Comparison of ENCODE assay signal across 8 cellular contexts in the genomic region with DNA sequence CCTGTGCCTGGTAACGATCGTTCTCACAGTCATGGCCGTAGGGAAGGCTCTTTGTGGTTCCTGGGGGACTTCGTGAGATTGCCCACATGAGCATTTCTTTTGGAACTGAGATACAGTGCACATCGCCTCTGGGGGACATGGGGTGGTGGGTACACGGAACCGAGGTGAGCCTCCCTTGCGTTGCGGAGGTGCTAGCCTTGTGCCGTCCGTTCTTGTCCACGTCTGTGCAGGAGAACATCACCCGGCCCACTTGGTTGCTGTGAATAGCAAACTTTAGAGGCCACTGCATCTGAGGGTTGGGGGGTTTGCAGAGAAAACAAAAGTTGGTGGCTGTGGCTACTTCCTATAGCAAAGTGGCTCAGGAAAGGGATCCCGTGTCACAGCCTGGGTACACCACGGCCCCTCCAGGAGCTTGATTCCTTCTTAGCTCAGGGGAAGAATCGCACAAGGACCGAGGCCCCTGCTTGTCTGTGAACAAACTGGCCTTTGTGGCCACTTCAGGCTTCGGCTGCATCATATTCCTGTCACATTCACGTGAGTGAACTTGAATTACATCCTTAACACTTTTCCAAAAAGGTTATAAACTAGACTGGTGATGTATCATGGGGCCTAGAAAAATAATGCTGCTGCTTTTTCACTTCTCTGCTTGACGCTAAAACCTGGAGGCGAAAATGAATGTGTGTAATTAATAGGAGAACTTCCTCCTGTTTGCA.
DNase-seq lines count a peak whose midpoint lies in the region; FAIRE-seq and TF ChIP-seq lines count a peak whose summit lies in the region.

No MANE protein-coding gene starts in this region.

- H3K27ac ChIP-seq in endothelial cell of umbilical vein (ENCODE audit: insufficient read depth, low read depth, low read length) (peak overlapping the region; percentile 52), osteoblast (ENCODE audit: low read depth, low read length) (peak overlapping the region; percentile 95)

- TF ChIP-seq CTCF in GM06990 (IDR thresholded peaks at IDR 0.05; ENCODE audit: insufficient read depth, low read length, poor library complexity, severe bottlenecking) = no peak
- no peak for TF ChIP-seq CTCF in endothelial cell of umbilical vein (IDR thresholded peaks at IDR 0.05; ENCODE audit: extremely low read depth in 1 of 2, insufficient read depth in 1 of 2, low read depth in 1 of 2, low read length in 2 of 2)
- no peak for TF ChIP-seq CTCF in osteoblast (IDR thresholded peaks at IDR 0.05; ENCODE audit: extremely low read depth, low read depth, low read length)

- H3K9me1 ChIP-seq in endothelial cell of umbilical vein (replicated peaks; ENCODE audit: control insufficient read depth, extremely low read depth, insufficient read depth, low read length) = no peaks in the 10 kb centered on the region

- CTCF ChIA-PET in endothelial cell of umbilical vein (lab: Charles Lee) = interaction anchor here (1.0 to 4.1 kb wide), 9 partner anchors 15 to 97 kb away, joined by 3 to 40 read pairs (median 4); no protein-coding TSS in a partner anchor

- H3K27me3 ChIP-seq in GM06990 (replicated peaks; ENCODE audit: control insufficient read depth, insufficient read depth, low read length) (no peaks in the 10 kb centered on the region), NT2/D1 (ENCODE audit: insufficient read depth, insufficient read length) (no peaks in the 10 kb centered on the region), endothelial cell of umbilical vein (ENCODE audit: control insufficient read depth in 2 of 2, insufficient read depth in 2 of 2, low read length in 2 of 2) (no peaks in the 10 kb centered on the region), osteoblast (ENCODE audit: insufficient read depth, low read length) (no peaks in the 10 kb centered on the region)

- no peak for FAIRE-seq in endothelial cell of umbilical vein (lab: Jason Lieb, UNC)

- POLR2A ChIA-PET in endothelial cell of umbilical vein (lab: Charles Lee) = interaction anchor here (1.1 kb wide), 1 partner anchor 13 kb away, joined by 4 read pairs; no protein-coding TSS in a partner anchor

- H3K9me3 ChIP-seq in NT2/D1 (ENCODE audit: insufficient read depth, low read length) (no peaks in the 10 kb centered on the region), endothelial cell of umbilical vein (replicated peaks; ENCODE audit: control insufficient read depth, insufficient read depth, low read length) (no peaks in the 10 kb centered on the region), osteoblast (ENCODE audit: low read depth, low read length) (no peaks in the 10 kb centered on the region)

- TF ChIP-seq POLR2A in endothelial cell of umbilical vein (IDR thresholded peaks at IDR 0.05; ENCODE audit: low read depth, low read length) = no peak

- DNase-seq in GM06990 (ENCODE audit: extremely low read depth, insufficient read length) = no peak
- no peak for DNase-seq in NT2/D1 (ENCODE audit: low read depth, low spot score)
- no peak for DNase-seq in endothelial cell of umbilical vein (ENCODE audit: low read depth, low spot score)
- no peak for DNase-seq in osteoblast (ENCODE audit: insufficient read length, low spot score, missing footprints)
- DNase-seq in nucleus accumbens (lab: John Stamatoyannopoulos, UW) = no peak
- no peak for DNase-seq in iPS-NIHi7 (ENCODE audit: extremely low spot score)
- DNase-seq in NCI-H187 treated with DMSO at 0.1 percent for 48 hours (lab: John Stamatoyannopoulos, UW) = no peak
- DNase-seq in COR-L47 (lab: John Stamatoyannopoulos, UW) = no peak

- H3K4me3 ChIP-seq in GM06990 (replicated peaks; ENCODE audit: low read depth, low read length) (0 out of 2 replicates have a peak overlapping the region, but pooled peaks have one; percentile 3), NT2/D1 (ENCODE audit: insufficient read length, low read depth) (no peak overlapping the region), endothelial cell of umbilical vein (replicated peaks in 1 of 3; ENCODE audit: insufficient read depth in 1 of 3, low read depth in 1 of 3, low read length in 3 of 3) (no peak overlapping the region), osteoblast (ENCODE audit: insufficient read depth, low read length) (no peak overlapping the region)

- intact Hi-C loops in endothelial cell of umbilical vein (cut with micrococcal nuclease) = loop anchor here (2.0 kb wide), 1 partner anchor 15 kb away; no protein-coding TSS in a partner anchor

- H3K4me1 ChIP-seq in NT2/D1 (ENCODE audit: insufficient read depth, insufficient read length) (peaks cover 37% of the 10 kb centered on the region), endothelial cell of umbilical vein (ENCODE audit: control insufficient read depth, extremely low read depth, insufficient read depth, low read length) (peaks cover 89% of the 10 kb centered on the region), osteoblast (ENCODE audit: insufficient read depth, low read length) (peaks cover 64% of the 10 kb centered on the region)

- H2AFZ ChIP-seq in endothelial cell of umbilical vein (ENCODE audit: low read depth, low read length) = no peak overlapping the region
- no peak overlapping the region for H2AFZ ChIP-seq in osteoblast (ENCODE audit: low read length)

- H3K36me3 ChIP-seq in GM06990 (ENCODE audit: control insufficient read depth, insufficient read depth, low read length) (no peaks in the 10 kb centered on the region), NT2/D1 (ENCODE audit: insufficient read depth, insufficient read length, low read length) (peaks cover 3% of the 10 kb centered on the region), endothelial cell of umbilical vein (ENCODE audit: control insufficient read depth in 2 of 2, extremely low read depth in 1 of 2, insufficient read depth in 2 of 2, low read length in 2 of 2) (no peaks in the 10 kb centered on the region), osteoblast (ENCODE audit: insufficient read depth, low read length) (no peaks in the 10 kb centered on the region)

- dilution Hi-C loops in endothelial cell of umbilical vein (cut with MboI; ENCODE audit: extremely low pct_ligation_motif_present, low sequenced_read_pairs) = no loop called here

- peak overlapping the region; percentile 4 for H3K9ac ChIP-seq in NT2/D1 (ENCODE audit: insufficient read length, low read depth)
- H3K9ac ChIP-seq in endothelial cell of umbilical vein (replicated peaks; ENCODE audit: extremely low read depth, insufficient read depth, low read length) = no peak overlapping the region

- peaks cover 4% of the 10 kb centered on the region for H4K20me1 ChIP-seq in endothelial cell of umbilical vein (replicated peaks; ENCODE audit: control insufficient read depth, extremely low read depth, insufficient read depth, low read length)
- H4K20me1 ChIP-seq in osteoblast (ENCODE audit: insufficient read depth, low read length) = peaks cover 8% of the 10 kb centered on the region

- no TSS peak for BruUV-seq in endothelial cell of umbilical vein (replicated peaks; lab: Mats Ljungman, UMichigan)

- H3K79me2 ChIP-seq in endothelial cell of umbilical vein (ENCODE audit: control insufficient read depth, insufficient read depth, low read length) (peaks cover 90% of the 10 kb centered on the region), osteoblast (ENCODE audit: insufficient read depth, low read length) (peaks cover 73% of the 10 kb centered on the region)

- no peak overlapping the region for H3K4me2 ChIP-seq in endothelial cell of umbilical vein (ENCODE audit: insufficient read depth, low read length)
- no peak overlapping the region for H3K4me2 ChIP-seq in osteoblast (ENCODE audit: insufficient read depth, low read length)

TF ChIP-seq in endothelial cell of umbilical vein, 7 proteins besides CTCF, POLR2A, EP300 and RAD21:
- TF ChIP-seq EZH2 (IDR thresholded peaks at IDR 0.05; ENCODE audit: borderline replicate concordance, low read depth, low read length, severe bottlenecking) (no peak), MAX (IDR thresholded peaks at IDR 0.05; ENCODE audit: insufficient read depth, insufficient read length) (no peak), GATA2 (IDR thresholded peaks at IDR 0.05; ENCODE audit: insufficient read depth, insufficient read length, low read depth, low read length) (no peak), POLR2AphosphoS5 (IDR thresholded peaks at IDR 0.05; ENCODE audit: insufficient read depth, low read depth, low read length) (no peak), FOS (IDR thresholded peaks at IDR 0.05; ENCODE audit: borderline replicate concordance, insufficient read depth, low read length) (no peak), MYC (IDR thresholded peaks at IDR 0.05; ENCODE audit: low read depth, low read length) (no peak), JUN (IDR thresholded peaks at IDR 0.05; ENCODE audit: borderline replicate concordance, insufficient read depth, insufficient read length, low read depth) (no peak)
